Comparison of ENCODE assay signal across 1 cellular context in the genomic region with DNA sequence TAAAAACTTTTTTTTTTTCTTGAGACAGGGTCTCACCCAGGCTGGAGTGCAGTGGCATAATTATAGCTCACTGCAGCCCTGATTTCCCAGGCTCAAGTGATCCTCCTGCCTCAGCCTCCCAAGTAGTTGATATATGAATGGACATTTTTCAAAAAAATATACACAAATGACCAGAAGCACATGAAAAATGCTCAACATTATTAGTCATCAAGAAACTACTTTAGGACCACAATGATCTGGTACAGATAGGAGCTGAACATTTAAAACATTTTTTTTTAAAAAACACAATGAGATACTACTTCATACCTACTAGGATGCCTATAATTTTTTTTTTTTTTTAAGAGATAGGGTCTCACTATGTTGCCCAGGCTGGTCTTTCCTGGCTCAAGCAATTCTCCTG.
TF ChIP-seq lines count a peak whose summit lies in the region.

No MANE protein-coding gene starts in this region.

TF ChIP-seq in HCT116, 20 proteins besides CTCF, POLR2A, EP300 and RAD21 (continued from another document):
- TF ChIP-seq, protein P1, sequence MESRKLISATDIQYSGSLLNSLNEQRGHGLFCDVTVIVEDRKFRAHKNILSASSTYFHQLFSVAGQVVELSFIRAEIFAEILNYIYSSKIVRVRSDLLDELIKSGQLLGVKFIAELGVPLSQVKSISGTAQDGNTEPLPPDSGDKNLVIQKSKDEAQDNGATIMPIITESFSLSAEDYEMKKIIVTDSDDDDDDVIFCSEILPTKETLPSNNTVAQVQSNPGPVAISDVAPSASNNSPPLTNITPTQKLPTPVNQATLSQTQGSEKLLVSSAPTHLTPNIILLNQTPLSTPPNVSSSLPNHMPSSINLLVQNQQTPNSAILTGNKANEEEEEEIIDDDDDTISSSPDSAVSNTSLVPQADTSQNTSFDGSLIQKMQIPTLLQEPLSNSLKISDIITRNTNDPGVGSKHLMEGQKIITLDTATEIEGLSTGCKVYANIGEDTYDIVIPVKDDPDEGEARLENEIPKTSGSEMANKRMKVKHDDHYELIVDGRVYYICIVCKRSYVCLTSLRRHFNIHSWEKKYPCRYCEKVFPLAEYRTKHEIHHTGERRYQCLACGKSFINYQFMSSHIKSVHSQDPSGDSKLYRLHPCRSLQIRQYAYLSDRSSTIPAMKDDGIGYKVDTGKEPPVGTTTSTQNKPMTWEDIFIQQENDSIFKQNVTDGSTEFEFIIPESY (IDR thresholded peaks at IDR 0.05; ENCODE audit: extremely low read depth, insufficient replicate concordance, low read length) = no peak
- TF ChIP-seq TCF7L2 (IDR thresholded peaks at IDR 0.05; ENCODE audit: borderline replicate concordance, extremely low read depth, insufficient read depth, insufficient read length) = no peak
- TF ChIP-seq CBX3 (IDR thresholded peaks at IDR 0.05; ENCODE audit: low read depth) = no peak
- TF ChIP-seq ELF1 (IDR thresholded peaks at IDR 0.05; ENCODE audit: borderline replicate concordance, low read depth) = no peak
- TF ChIP-seq, protein P2, sequence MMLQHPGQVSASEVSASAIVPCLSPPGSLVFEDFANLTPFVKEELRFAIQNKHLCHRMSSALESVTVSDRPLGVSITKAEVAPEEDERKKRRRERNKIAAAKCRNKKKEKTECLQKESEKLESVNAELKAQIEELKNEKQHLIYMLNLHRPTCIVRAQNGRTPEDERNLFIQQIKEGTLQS (IDR thresholded peaks at IDR 0.05) = no peak
- no peak for TF ChIP-seq FOSL1 (IDR thresholded peaks at IDR 0.05; ENCODE audit: low read depth)
- TF ChIP-seq CEBPB (IDR thresholded peaks at IDR 0.05; ENCODE audit: low read depth) = no peak
- no peak for TF ChIP-seq EZH2 (IDR thresholded peaks at IDR 0.05)
- no peak for TF ChIP-seq YY1 (IDR thresholded peaks at IDR 0.05; ENCODE audit: extremely low read depth, insufficient replicate concordance, low read depth, low read length)
- TF ChIP-seq ZNF274 (IDR thresholded peaks at IDR 0.05; ENCODE audit: low read depth, low read length) = no peak
